1 cellular context compared by ENCODE assay signal in genomic region chr9:84373975-84374374, GRCh38.
TF ChIP-seq lines count a peak whose summit lies in the region.

No MANE protein-coding gene starts in this region.

TF ChIP-seq in K562, 482 proteins besides CTCF, POLR2A, EP300 and RAD21:
- TF ChIP-seq RAD51 (IDR thresholded peaks at IDR 0.05; ENCODE audit: borderline replicate concordance, low read depth) (peak; percentile 31; the same call in 1 of the 2 replicates), SMAD4 (CRISPR knock-in tag; conservative IDR thresholded peaks at IDR 0.05) (no peak), USF2 (CRISPR knock-in tag; IDR thresholded peaks at IDR 0.05) (peak; percentile 50; the same call in 1 of the 2 replicates)
- TF ChIP-seq, protein P1, sequence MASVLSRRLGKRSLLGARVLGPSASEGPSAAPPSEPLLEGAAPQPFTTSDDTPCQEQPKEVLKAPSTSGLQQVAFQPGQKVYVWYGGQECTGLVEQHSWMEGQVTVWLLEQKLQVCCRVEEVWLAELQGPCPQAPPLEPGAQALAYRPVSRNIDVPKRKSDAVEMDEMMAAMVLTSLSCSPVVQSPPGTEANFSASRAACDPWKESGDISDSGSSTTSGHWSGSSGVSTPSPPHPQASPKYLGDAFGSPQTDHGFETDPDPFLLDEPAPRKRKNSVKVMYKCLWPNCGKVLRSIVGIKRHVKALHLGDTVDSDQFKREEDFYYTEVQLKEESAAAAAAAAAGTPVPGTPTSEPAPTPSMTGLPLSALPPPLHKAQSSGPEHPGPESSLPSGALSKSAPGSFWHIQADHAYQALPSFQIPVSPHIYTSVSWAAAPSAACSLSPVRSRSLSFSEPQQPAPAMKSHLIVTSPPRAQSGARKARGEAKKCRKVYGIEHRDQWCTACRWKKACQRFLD (CRISPR knock-in tag; IDR thresholded peaks at IDR 0.05): no peak
